13 cellular contexts compared by ENCODE assay signal in the genomic region with DNA sequence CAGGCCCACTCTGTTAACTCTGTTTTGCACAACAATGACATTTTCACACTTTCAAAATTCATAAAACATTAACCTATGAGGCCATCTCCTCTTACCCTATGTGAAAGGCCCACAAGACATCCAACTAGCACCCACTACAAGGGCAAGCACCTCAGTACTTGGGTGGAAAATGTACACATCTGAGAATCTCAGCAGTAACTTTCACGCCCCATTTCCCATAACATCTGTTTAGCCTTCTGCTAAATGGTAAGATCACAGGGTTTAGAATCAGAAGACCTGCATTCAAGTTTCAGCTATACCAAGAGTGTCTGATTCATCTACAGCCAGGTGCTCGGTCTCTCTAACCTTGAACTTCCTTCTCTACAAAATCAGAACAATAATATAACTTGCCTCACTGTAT.
DNase-seq lines count a peak whose midpoint lies in the region; ATAC-seq and FAIRE-seq lines count a peak whose summit lies in the region.
"Had no signal": no experiment of that assay in that cellular context is flagged by ENCODE, and none has a peak within 500 bp of the region (broad histone marks: within the 10 kb centered on the region; RNA-seq: fewer than 3 reads in every experiment).

No MANE protein-coding gene starts in this region.

- ATAC-seq in GM19452 (IDR thresholded peaks at IDR 0.05; ENCODE audit: unreplicated experiment) (peak; percentile 85), HG02840 (IDR thresholded peaks at IDR 0.05; ENCODE audit: low FRiP score, unreplicated experiment) (peak; percentile 75), HG03565 (IDR thresholded peaks at IDR 0.05; ENCODE audit: unreplicated experiment) (peak; percentile 68), GM19455 (IDR thresholded peaks at IDR 0.05; ENCODE audit: unreplicated experiment) (no peak)
- ATAC-seq: foreskin keratinocyte had no signal

- peak; percentile 93 for FAIRE-seq in GM18507 (lab: Jason Lieb, UNC)

- DNase-seq in GM18507 (ENCODE audit: extremely low spot score, insufficient read length, low read depth) (peak; percentile 9), NOMO-1 treated with dmso at 0.1 percent for 144 hours (lab: John Stamatoyannopoulos, UW; ENCODE audit: unreplicated experiment) (no peak), NCI-H2029 (lab: John Stamatoyannopoulos, UW) (no peak), LoVo (ENCODE audit: low spot score) (no peak)
- DNase-seq: foreskin keratinocyte, HCEC 1CT, kidney glomerular epithelial cell, NCI-H1694, nephron progenitor cell had no signal
